Comparison of ENCODE assay signal across 10 cellular contexts in the genomic region with DNA sequence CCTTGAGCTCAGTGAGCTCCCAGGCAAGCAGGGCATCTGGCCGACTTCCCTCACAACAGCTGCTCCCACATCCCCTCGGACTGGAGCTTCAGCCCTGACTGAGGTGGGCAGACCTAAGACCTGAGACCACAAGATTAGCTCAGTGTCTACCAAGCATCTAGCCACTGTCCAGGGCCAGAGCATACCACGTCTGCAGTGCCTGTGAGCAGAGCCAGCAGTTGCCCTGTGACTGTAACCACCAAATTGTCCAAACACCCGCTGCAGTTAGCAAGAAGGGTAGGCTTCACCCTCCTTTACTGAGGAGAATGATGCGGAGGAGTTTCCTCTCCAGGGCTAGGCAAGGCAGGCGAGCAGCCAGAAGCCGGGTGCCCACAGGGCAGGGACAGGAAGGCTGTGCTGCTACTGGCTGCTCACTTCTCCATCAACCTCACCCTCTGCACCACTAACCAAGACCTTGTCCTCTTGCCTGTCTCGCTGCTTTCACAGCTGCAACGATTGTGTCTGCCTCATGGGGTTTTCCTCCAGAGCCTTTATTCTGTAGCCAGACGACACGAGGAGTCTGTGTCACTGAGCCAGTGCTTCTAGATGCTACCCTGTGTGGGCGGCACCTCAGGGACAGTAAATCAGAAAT. TPM values are rescaled to one million over a fixed set of nuclear protein-coding genes. Genes with fewer than 3 reads are reported as not detected.
A peak's percentile ranks its signal among the peaks of the same experiment; 100 is the strongest.
DNase-seq lines count a peak whose midpoint lies in the region; ATAC-seq and TF ChIP-seq lines count a peak whose summit lies in the region.
"Had no signal": no experiment of that assay in that cellular context is flagged by ENCODE, and none has a peak within 500 bp of the region (broad histone marks: within the 10 kb centered on the region; RNA-seq: fewer than 3 reads in every experiment).

No MANE protein-coding gene starts in this region.

- ATAC-seq in GM19351 (IDR thresholded peaks at IDR 0.05; ENCODE audit: unreplicated experiment), result no peak

- peak; percentile 31 for DNase-seq in cerebellum (ENCODE audit: low spot score)
- peak; percentile 60 for DNase-seq in stimulated activated CD4-positive, alpha-beta T cell treated with anti-CD3 and anti-CD28 coated beads, Interleukin-1b, Interleukin-23, amount 100 ng/mL, for 48 hours
- no peak for DNase-seq in SK-N-DZ (ENCODE audit: low spot score)
- DNase-seq in COLO829 (ENCODE audit: low spot score), result no peak
- no peak for DNase-seq in HCEC 1CT
- DNase-seq: NCI-H2081 treated with DMSO at 0.1 percent for 48 hours, pancreas had no signal

- H3K27ac ChIP-seq in VCaP, result peak overlapping the region; percentile 10; the same call in 1 of the 2 replicates
- H3K27ac ChIP-seq: pancreas had no signal

- no peak for TF ChIP-seq CTCF in VCaP (conservative IDR thresholded peaks at IDR 0.05)

- peak; percentile 24 for TF ChIP-seq POLR2A in GM15510 (IDR thresholded peaks at IDR 0.05; ENCODE audit: borderline replicate concordance, extremely low read depth, insufficient read length)

RNA-seq across cellular contexts. Expression of gene ANAPC7, which starts 53.9 kb away (rescaled TPM):
- total RNA-seq in cerebellum, result 58.5 TPM
- 119 and 122 TPM in 2 replicates for polyA plus RNA-seq in SK-N-DZ (2014; cell fraction: cytosol; rRNA removed)
- polyA plus RNA-seq in SK-N-DZ (2014; cell fraction: nucleus; rRNA removed), result 126 and 232 TPM in 2 replicates

Comparison
In these comparisons a context has a peak if more than half of its experiments do, and no peak if none do; other contexts are left out.
1. DNase-seq: peak in cerebellum (single experiment) and stimulated activated CD4-positive, alpha-beta T cell treated with anti-CD3 and anti-CD28 coated beads, Interleukin-1b, Interleukin-23, amount 100 ng/mL, for 48 hours (single experiment); none in SK-N-DZ (single experiment), COLO829 (single experiment) and HCEC 1CT (single experiment).